ENCODE assay signal across 8 cellular contexts in genomic region chr7:50660040-50660829, GRCh38.
A peak's percentile ranks its signal among the peaks of the same experiment; 100 is the strongest.
DNase-seq lines count a peak whose midpoint lies in the region; ATAC-seq, FAIRE-seq and TF ChIP-seq lines count a peak whose summit lies in the region.
"Had no signal": no experiment of that assay in that cellular context is flagged by ENCODE, and none has a peak within 500 bp of the region (broad histone marks: within the 10 kb centered on the region; RNA-seq: fewer than 3 reads in every experiment).

No MANE protein-coding gene starts in this region.

- H3K4me1 ChIP-seq in naive thymus-derived CD4-positive, alpha-beta T cell (ENCODE audit: control insufficient read depth in 2 of 2, insufficient read depth in 2 of 2, low read length in 2 of 2) = peaks cover 29 to 54% of the 10 kb centered on the region in 2 donors

- peak overlapping the region; percentile 17 for H3K4me3 ChIP-seq in naive thymus-derived CD4-positive, alpha-beta T cell (ENCODE audit: low read length)
- no peak overlapping the region for H3K4me3 ChIP-seq in foreskin fibroblast (ENCODE audit: low read depth in 1 of 2, low read length in 2 of 2)

- no peaks in the 10 kb centered on the region for H3K9me3 ChIP-seq in naive thymus-derived CD4-positive, alpha-beta T cell (ENCODE audit: control insufficient read depth in 2 of 3, low read length in 3 of 3)

- no peaks in the 10 kb centered on the region for H3K36me3 ChIP-seq in naive thymus-derived CD4-positive, alpha-beta T cell (ENCODE audit: control insufficient read depth in 2 of 3, insufficient read depth in 3 of 3, low read length in 3 of 3)

- peak overlapping the region; percentile 82 for H3K4me3 Mint-ChIP-seq in activated T-helper 17 cell treated with anti-CD3 and anti-CD28 coated beads, Interleukin-2, amount 50 U/mL, for 72 hours
- peak overlapping the region; percentile 83 to 98 (median 90) for H3K4me3 Mint-ChIP-seq in naive thymus-derived CD4-positive, alpha-beta T cell

- H3K9me3 Mint-ChIP-seq in activated T-helper 17 cell treated with anti-CD3 and anti-CD28 coated beads, Interleukin-2, amount 50 U/mL, for 72 hours = no peaks in the 10 kb centered on the region
- no peaks in the 10 kb centered on the region for H3K9me3 Mint-ChIP-seq in naive thymus-derived CD4-positive, alpha-beta T cell

- no peak overlapping the region for H3K27ac ChIP-seq in naive thymus-derived CD4-positive, alpha-beta T cell (ENCODE audit: low read depth, low read length)

- POLR2A ChIA-PET in naive thymus-derived CD4-positive, alpha-beta T cell (lab: Charles Lee) = interaction anchor here (0.8 to 2.2 kb wide), 2 partner anchors 50 to 442 kb away, joined by 4 to 9 read pairs; no protein-coding TSS in a partner anchor

- no peaks in the 10 kb centered on the region for H3K27me3 ChIP-seq in naive thymus-derived CD4-positive, alpha-beta T cell (ENCODE audit: control insufficient read depth in 2 of 2, insufficient read depth in 2 of 2, low read length in 2 of 2)

- FAIRE-seq in urothelium cell line (lab: Jason Lieb, UNC) = peak; percentile 90
- FAIRE-seq: TTC549 had no signal

- DNase-seq in MV-4-11 (lab: John Stamatoyannopoulos, UW) (peak; percentile 82), urothelium cell line (ENCODE audit: low spot score) (no peak), cortex of kidney (lab: John Stamatoyannopoulos, UW) (no peak), foreskin fibroblast (no peak)
- peak; percentile 25 to 61 (median 49) for DNase-seq in naive thymus-derived CD4-positive, alpha-beta T cell

- no peak for TF ChIP-seq CTCF in foreskin fibroblast (IDR thresholded peaks at IDR 0.05; ENCODE audit: low read depth, low read length)

- H3K27ac Mint-ChIP-seq in activated T-helper 17 cell treated with anti-CD3 and anti-CD28 coated beads, Interleukin-2, amount 50 U/mL, for 72 hours = peak overlapping the region; percentile 57
- H3K27ac Mint-ChIP-seq in naive thymus-derived CD4-positive, alpha-beta T cell = peak overlapping the region; percentile 79 to 99 (median 87)

- ATAC-seq in activated T-helper 17 cell treated with anti-CD3 and anti-CD28 coated beads, Interleukin-2, amount 50 U/mL, for 72 hours (replicated peaks) = peak; percentile 53
- ATAC-seq in naive thymus-derived CD4-positive, alpha-beta T cell = peak; percentile 71
- no peak for ATAC-seq in GM18519 (IDR thresholded peaks at IDR 0.05; ENCODE audit: low FRiP score, unreplicated experiment)

- H3K27me3 Mint-ChIP-seq in activated T-helper 17 cell treated with anti-CD3 and anti-CD28 coated beads, Interleukin-2, amount 50 U/mL, for 72 hours = no peaks in the 10 kb centered on the region
- H3K27me3 Mint-ChIP-seq in naive thymus-derived CD4-positive, alpha-beta T cell = peaks cover 0 to 6% (median 0%) of the 10 kb centered on the region in 5 donors

- peaks cover 36% of the 10 kb centered on the region for H3K4me1 Mint-ChIP-seq in activated T-helper 17 cell treated with anti-CD3 and anti-CD28 coated beads, Interleukin-2, amount 50 U/mL, for 72 hours
- H3K4me1 Mint-ChIP-seq in naive thymus-derived CD4-positive, alpha-beta T cell = peaks cover 37 to 56% (median 42%) of the 10 kb centered on the region in 7 donors

- CTCF ChIA-PET in naive thymus-derived CD4-positive, alpha-beta T cell (lab: Charles Lee) = no interaction called here

- no peaks in the 10 kb centered on the region for H3K36me3 Mint-ChIP-seq in activated T-helper 17 cell treated with anti-CD3 and anti-CD28 coated beads, Interleukin-2, amount 50 U/mL, for 72 hours (ENCODE audit: low read depth)
- peaks cover 0 to 2% (median 0%) of the 10 kb centered on the region in 5 donors for H3K36me3 Mint-ChIP-seq in naive thymus-derived CD4-positive, alpha-beta T cell

- intact Hi-C loops in naive thymus-derived CD4-positive, alpha-beta T cell (cut with micrococcal nuclease) = loop anchor here (2.0 to 5.0 kb wide), 2 partner anchors 48 to 49 kb away; no protein-coding TSS in a partner anchor

Comparison
In these comparisons a context has a peak if more than half of its experiments do, and no peak if none do; other contexts are left out.
1. DNase-seq: peak in MV-4-11 (single experiment) and naive thymus-derived CD4-positive, alpha-beta T cell (9 of 9); none in urothelium cell line (single experiment), cortex of kidney (single experiment) and foreskin fibroblast (0 of 2).